9 cellular contexts compared by ENCODE assay signal in genomic region chr2:47437287-47437686, GRCh38. TPM values are rescaled to one million over a fixed set of nuclear protein-coding genes. Genes with fewer than 3 reads are reported as not detected.
DNase-seq lines count a peak whose midpoint lies in the region; ATAC-seq and TF ChIP-seq lines count a peak whose summit lies in the region.
"Had no signal": no experiment of that assay in that cellular context is flagged by ENCODE, and none has a peak within 500 bp of the region (broad histone marks: within the 10 kb centered on the region; RNA-seq: fewer than 3 reads in every experiment).

No MANE protein-coding gene starts in this region.

- H3K4me1 ChIP-seq in esophagus squamous epithelium: no peaks in the 10 kb centered on the region

- H3K36me3 ChIP-seq in esophagus squamous epithelium: peaks cover 0 to 12% (median 0%) of the 10 kb centered on the region in 3 donors

- DNase-seq in NCI-H446 (lab: John Stamatoyannopoulos, UW): peak; percentile 6 to 10
- no peak for DNase-seq in NCI-H446 treated with DMSO at 0.1 percent for 48 hours (lab: John Stamatoyannopoulos, UW)
- DNase-seq in RPMI7951 (ENCODE audit: low read depth): peak; percentile 40
- DNase-seq in foreskin fibroblast: peak; percentile 23 to 61
- DNase-seq in superior temporal gyrus (ENCODE audit: extremely low spot score): peak; percentile 86
- no peak for DNase-seq in esophagus squamous epithelium (lab: John Stamatoyannopoulos, UW)

- TF ChIP-seq CTCF in foreskin fibroblast (IDR thresholded peaks at IDR 0.05; ENCODE audit: low read depth, low read length): peak; percentile 28
- peak in 3 of 6 experiments; percentile 9 to 37 (median 33) for TF ChIP-seq CTCF in esophagus squamous epithelium (IDR thresholded peaks at IDR 0.05)

- H3K9me3 ChIP-seq in esophagus squamous epithelium: no peaks in the 10 kb centered on the region
- H3K9me3 ChIP-seq: Caco-2 had no signal

- TF ChIP-seq POLR2A in esophagus squamous epithelium (IDR thresholded peaks at IDR 0.05): no peak

- H3K4me3 ChIP-seq in foreskin fibroblast (ENCODE audit: low read depth in 1 of 2, low read length in 2 of 2) (no peak overlapping the region), esophagus squamous epithelium (no peak overlapping the region)

- intact Hi-C loops in esophagus squamous epithelium (cut with DNase I): loop anchor here (10.0 kb wide), 1 partner anchor 328 kb away; no protein-coding TSS in a partner anchor

- WGBS in esophagus squamous epithelium, 2 donors: 37 to 44% methylated on average over 4 of the region's 4 CpGs

- no peak overlapping the region for H3K27ac ChIP-seq in esophagus squamous epithelium

- no peak for ATAC-seq in HG03159 (IDR thresholded peaks at IDR 0.05; ENCODE audit: unreplicated experiment)
- no peak for ATAC-seq in GM18861 (IDR thresholded peaks at IDR 0.05; ENCODE audit: unreplicated experiment)

- no peaks in the 10 kb centered on the region for H3K27me3 ChIP-seq in esophagus squamous epithelium

RNA-seq across cellular contexts. Expression of gene MSH2, which starts 34.3 kb away (rescaled TPM):
- 48.1 and 53.8 TPM in 2 replicates for total RNA-seq in RPMI7951 (2014; rRNA removed; shearing (Covaris generic))
- 10 to 100 TPM in 3 of 4 donors, 1 to 10 TPM in 1; 8.3 to 14.4 (median 12.3) TPM for total RNA-seq in esophagus squamous epithelium

Comparison
In these comparisons a context has a peak if more than half of its experiments do, and no peak if none do; other contexts are left out.
1. DNase-seq: peak in NCI-H446 (2 of 2), RPMI7951 (single experiment), foreskin fibroblast (2 of 2) and superior temporal gyrus (single experiment); none in NCI-H446 treated with DMSO at 0.1 percent for 48 hours (single experiment) and esophagus squamous epithelium (single experiment).